27 cellular contexts compared by ENCODE assay signal in the genomic region with DNA sequence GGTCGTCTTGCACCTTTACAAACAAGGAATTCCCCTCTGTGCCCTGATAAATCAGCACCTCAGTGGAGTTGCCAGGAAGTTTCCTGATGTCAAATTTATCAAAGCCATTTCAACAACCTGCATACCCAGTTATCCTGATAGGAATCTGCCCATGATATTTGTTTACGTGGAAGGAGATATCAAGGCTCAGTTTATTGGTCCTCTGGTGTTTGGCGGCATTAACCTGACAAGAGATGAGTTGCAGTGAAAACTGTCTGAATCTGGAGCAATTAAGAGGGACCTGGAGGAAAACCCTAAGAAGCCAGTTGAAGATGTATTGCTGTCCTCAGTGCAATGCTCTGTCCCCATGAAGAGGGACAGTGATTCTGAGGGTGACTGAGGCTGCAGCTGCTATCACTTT.
"Had no signal": no experiment of that assay in that cellular context is flagged by ENCODE, and none has a peak within 500 bp of the region (broad histone marks: within the 10 kb centered on the region; RNA-seq: fewer than 3 reads in every experiment).

No MANE protein-coding gene starts in this region.

- H3K9me3 ChIP-seq: colonic mucosa had no signal

- DNase-seq: activated CD4-positive, alpha-beta memory T cell treated with anti-CD3 and anti-CD28 coated beads for 36 hours; activated CD4-positive, alpha-beta T cell treated with anti-CD3 and anti-CD28 coated beads for 36 hours; activated CD4-positive, alpha-beta T cell treated with anti-CD3 and anti-CD28 coated beads, Interleukin-2, amount 10 ng/mL, durations not matched to agents 24 days and 14 days; activated CD4-positive, CD25-positive, alpha-beta regulatory T cell; activated CD4-positive, CD25-positive, alpha-beta regulatory T cell treated with anti-CD3 and anti-CD28 coated beads, Interleukin-2, amount 50 U/mL, for 72 hours; activated CD8-positive, alpha-beta memory T cell treated with anti-CD3 and anti-CD28 coated beads, Interleukin-2, amount 10 ng/mL, durations not matched to agents 7 days and 5 days; activated CD8-positive, alpha-beta memory T cell treated with anti-CD3 and anti-CD28 coated beads, Interleukin-2, amount 50 U/mL, for 4 hours; activated CD8-positive, alpha-beta T cell treated with anti-CD3 and anti-CD28 coated beads, Interleukin-2, amount 10 ng/mL, durations not matched to agents 7 days and 5 days; activated gamma-delta T cell treated with Interleukin-2 at 50 U/mL for 16 hours; activated naive CD4-positive, alpha-beta T cell treated with anti-CD3 and anti-CD28 coated beads, Interleukin-2, amount 50 U/mL, for 16 hours; activated naive CD4-positive, alpha-beta T cell treated with Interleukin-2 at 50 U/mL for 16 hours; activated T-cell treated with anti-CD3 and anti-CD28 coated beads, Interleukin-2, amount 50 U/mL, for 1 hour; activated T-cell treated with anti-CD3 and anti-CD28 coated beads, Interleukin-2, amount 50 U/mL, for 48 hours; amniotic stem cell; anterior cingulate cortex; brain microvascular endothelial cell; caudate nucleus; colonic mucosa; effector CD8-positive, alpha-beta T cell; foreskin fibroblast; T-cell; T1000 had no signal

- H3K36me3 ChIP-seq: brain microvascular endothelial cell, colonic mucosa had no signal

- H3K27me3 ChIP-seq: brain microvascular endothelial cell, colonic mucosa had no signal

- H3K27ac ChIP-seq: brain microvascular endothelial cell, colonic mucosa, epithelial cell of prostate had no signal

- H3K27me3 Mint-ChIP-seq: activated CD4-positive, alpha-beta memory T cell treated with anti-CD3 and anti-CD28 coated beads for 36 hours; activated CD4-positive, alpha-beta T cell treated with anti-CD3 and anti-CD28 coated beads for 36 hours; activated CD4-positive, alpha-beta T cell treated with anti-CD3 and anti-CD28 coated beads, Interleukin-2, amount 10 ng/mL, durations not matched to agents 24 days and 14 days; activated CD8-positive, alpha-beta memory T cell treated with anti-CD3 and anti-CD28 coated beads, Interleukin-2, amount 10 ng/mL, durations not matched to agents 7 days and 5 days; activated naive CD8-positive, alpha-beta T cell; T-cell had no signal

- H3K4me1 Mint-ChIP-seq: activated CD4-positive, alpha-beta T cell treated with anti-CD3 and anti-CD28 coated beads, Interleukin-2, amount 10 ng/mL, durations not matched to agents 24 days and 14 days; activated CD8-positive, alpha-beta memory T cell treated with anti-CD3 and anti-CD28 coated beads, Interleukin-2, amount 10 ng/mL, durations not matched to agents 7 days and 5 days had no signal

- H3K4me3 Mint-ChIP-seq: activated CD4-positive, alpha-beta memory T cell treated with anti-CD3 and anti-CD28 coated beads for 36 hours; activated CD4-positive, alpha-beta T cell treated with anti-CD3 and anti-CD28 coated beads for 36 hours; activated CD4-positive, alpha-beta T cell treated with anti-CD3 and anti-CD28 coated beads, Interleukin-2, amount 10 ng/mL, durations not matched to agents 24 days and 14 days; activated CD8-positive, alpha-beta memory T cell treated with anti-CD3 and anti-CD28 coated beads, Interleukin-2, amount 10 ng/mL, durations not matched to agents 7 days and 5 days; activated CD8-positive, alpha-beta T cell treated with anti-CD3 and anti-CD28 coated beads, Interleukin-2, amount 10 ng/mL, durations not matched to agents 7 days and 5 days; activated naive CD8-positive, alpha-beta T cell; activated T-helper 1 cell treated with anti-CD3 and anti-CD28 coated beads, Interleukin-12 subunit alpha, Interleukin-12 subunit beta, Interleukin-2, Interleukin-4 antibody, amounts not matched to agents 30 ng/mL and 10 ng/mL and 1 ng/mL, durations not matched to agents 14 hours and 24 hours and 36 hours; T-cell; T-helper 1 cell treated with Interleukin-12 subunit alpha and Interleukin-12 subunit beta and Interleukin-4 antibody, amounts not matched to agents 30 μg/mL and 1 μg/mL, for 36 hours; T-helper 2 cell treated with Interferon-gamma antibody and Interleukin-4, amounts not matched to agents 5 μg/mL and 100 μg/mL, for 36 hours had no signal

- H3K27ac Mint-ChIP-seq: activated CD4-positive, alpha-beta memory T cell treated with anti-CD3 and anti-CD28 coated beads for 36 hours; activated CD4-positive, alpha-beta T cell treated with anti-CD3 and anti-CD28 coated beads for 36 hours; activated CD4-positive, alpha-beta T cell treated with anti-CD3 and anti-CD28 coated beads, Interleukin-2, amount 10 ng/mL, durations not matched to agents 24 days and 14 days; activated CD8-positive, alpha-beta memory T cell treated with anti-CD3 and anti-CD28 coated beads, Interleukin-2, amount 10 ng/mL, durations not matched to agents 7 days and 5 days; activated CD8-positive, alpha-beta T cell treated with anti-CD3 and anti-CD28 coated beads, Interleukin-2, amount 10 ng/mL, durations not matched to agents 7 days and 5 days; activated naive CD8-positive, alpha-beta T cell; activated T-helper 1 cell treated with anti-CD3 and anti-CD28 coated beads, Interleukin-12 subunit alpha, Interleukin-12 subunit beta, Interleukin-2, Interleukin-4 antibody, amounts not matched to agents 30 ng/mL and 10 ng/mL and 1 ng/mL, durations not matched to agents 14 hours and 24 hours and 36 hours; T-cell; T-helper 1 cell treated with Interleukin-12 subunit alpha and Interleukin-12 subunit beta and Interleukin-4 antibody, amounts not matched to agents 30 μg/mL and 1 μg/mL, for 36 hours; T-helper 2 cell treated with Interferon-gamma antibody and Interleukin-4, amounts not matched to agents 5 μg/mL and 100 μg/mL, for 36 hours had no signal

- H3K4me3 ChIP-seq: colonic mucosa had no signal

- H3K4me1 ChIP-seq: colonic mucosa had no signal

- H3K9me3 Mint-ChIP-seq: activated CD4-positive, alpha-beta memory T cell treated with anti-CD3 and anti-CD28 coated beads for 36 hours; activated CD4-positive, alpha-beta T cell treated with anti-CD3 and anti-CD28 coated beads, Interleukin-2, amount 10 ng/mL, durations not matched to agents 24 days and 14 days; T-cell; T-helper 1 cell treated with Interleukin-12 subunit alpha and Interleukin-12 subunit beta and Interleukin-4 antibody, amounts not matched to agents 30 μg/mL and 1 μg/mL, for 36 hours; T-helper 2 cell treated with Interferon-gamma antibody and Interleukin-4, amounts not matched to agents 5 μg/mL and 100 μg/mL, for 36 hours had no signal

- H3K36me3 Mint-ChIP-seq: activated CD4-positive, alpha-beta memory T cell treated with anti-CD3 and anti-CD28 coated beads for 36 hours; activated CD8-positive, alpha-beta memory T cell treated with anti-CD3 and anti-CD28 coated beads, Interleukin-2, amount 10 ng/mL, durations not matched to agents 7 days and 5 days had no signal

- ATAC-seq: activated CD4-positive, alpha-beta T cell treated with anti-CD3 and anti-CD28 coated beads for 36 hours; activated CD8-positive, alpha-beta memory T cell treated with anti-CD3 and anti-CD28 coated beads, Interleukin-2, amount 10 ng/mL, durations not matched to agents 7 days and 5 days; activated CD8-positive, alpha-beta T cell treated with anti-CD3 and anti-CD28 coated beads, Interleukin-2, amount 10 ng/mL, durations not matched to agents 7 days and 5 days; T-cell had no signal
